ENCODE assay signal across 20 cellular contexts in the genomic region with DNA sequence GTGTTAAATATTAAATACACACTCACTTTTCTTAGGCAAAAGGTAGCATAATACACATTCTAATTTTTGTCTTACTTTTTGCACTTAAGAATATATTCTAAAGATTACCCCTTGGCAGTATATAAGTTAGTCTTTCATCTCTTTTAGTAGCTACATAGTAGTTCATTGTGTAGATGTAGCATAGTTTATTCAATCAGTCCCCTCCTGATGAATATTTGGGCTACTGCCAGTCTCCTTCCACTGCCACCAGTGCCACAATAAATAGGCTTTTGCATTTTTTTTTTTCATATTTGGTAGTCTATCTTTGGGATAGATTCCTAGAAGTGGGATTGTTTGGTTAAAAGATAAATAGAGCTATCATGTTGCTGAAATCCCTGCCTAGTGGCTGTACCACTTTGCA.
"Had no signal": no experiment of that assay in that cellular context is flagged by ENCODE, and none has a peak within 500 bp of the region (broad histone marks: within the 10 kb centered on the region; RNA-seq: fewer than 3 reads in every experiment).

No MANE protein-coding gene starts in this region.

- H3K4me3 ChIP-seq: neural progenitor cell, thoracic aorta, upper lobe of right lung had no signal

- H3K4me3 Mint-ChIP-seq: activated naive CD4-positive, alpha-beta T cell treated with anti-CD3 and anti-CD28 coated beads for 36 hours; activated T-cell treated with anti-CD3 and anti-CD28 coated beads, Interleukin-2, amount 50 U/mL, for 24 hours; brain; neural progenitor cell had no signal

- H3K36me3 Mint-ChIP-seq: brain, neural progenitor cell had no signal

- H3K27ac Mint-ChIP-seq: activated naive CD4-positive, alpha-beta T cell treated with anti-CD3 and anti-CD28 coated beads for 36 hours; brain; neural progenitor cell; T-helper 2 cell treated with Interferon-gamma antibody and Interleukin-4, amounts not matched to agents 5 μg/mL and 100 μg/mL, for 36 hours had no signal

- DNase-seq: activated CD4-positive, alpha-beta T cell treated with anti-CD3 and anti-CD28 coated beads, Interleukin-2, amount 50 U/mL, for 1 hour; activated CD4-positive, CD25-positive, alpha-beta regulatory T cell treated with anti-CD3 and anti-CD28 coated beads, Interleukin-2, amount 50 U/mL, for 72 hours; activated CD8-positive, alpha-beta memory T cell treated with anti-CD3 and anti-CD28 coated beads for 24 hours; activated CD8-positive, alpha-beta memory T cell treated with anti-CD3 and anti-CD28 coated beads, Interleukin-2, amount 50 U/mL, for 4 hours; activated effector memory CD4-positive, alpha-beta T cell treated with Interleukin-2 at 50 U/mL for 16 hours; activated T-cell treated with anti-CD3 and anti-CD28 coated beads, Interleukin-2, amount 50 U/mL, for 24 hours; aorta; effector CD4-positive, alpha-beta T cell; mesenchymal stem cell; posterior cingulate gyrus; stimulated activated CD4-positive, alpha-beta T cell treated with anti-CD3 and anti-CD28 coated beads, Interleukin-2, amount 100 ng/mL, for 48 hours; stimulated activated CD8-positive, alpha-beta memory T cell treated with anti-CD3 and anti-CD28 coated beads, Interleukin-4, amount 100 ng/mL, for 48 hours; stimulated activated naive CD4-positive, alpha-beta T cell treated with Interleukin-2 at 50 U/mL for 16 hours; upper lobe of right lung had no signal

- H3K4me1 Mint-ChIP-seq: brain, neural progenitor cell had no signal

- H3K4me2 ChIP-seq: neural progenitor cell had no signal

- H3K4me1 ChIP-seq: neural progenitor cell had no signal

- H3K9ac ChIP-seq: neural progenitor cell had no signal

- H3K27ac ChIP-seq: neural progenitor cell, thoracic aorta, upper lobe of right lung, VCaP had no signal

- H3K36me3 ChIP-seq: neural progenitor cell, thoracic aorta, upper lobe of right lung had no signal

- H3K9me3 ChIP-seq: upper lobe of right lung had no signal

- H3K27me3 ChIP-seq: neural progenitor cell, upper lobe of right lung had no signal
